In the genomic region with DNA sequence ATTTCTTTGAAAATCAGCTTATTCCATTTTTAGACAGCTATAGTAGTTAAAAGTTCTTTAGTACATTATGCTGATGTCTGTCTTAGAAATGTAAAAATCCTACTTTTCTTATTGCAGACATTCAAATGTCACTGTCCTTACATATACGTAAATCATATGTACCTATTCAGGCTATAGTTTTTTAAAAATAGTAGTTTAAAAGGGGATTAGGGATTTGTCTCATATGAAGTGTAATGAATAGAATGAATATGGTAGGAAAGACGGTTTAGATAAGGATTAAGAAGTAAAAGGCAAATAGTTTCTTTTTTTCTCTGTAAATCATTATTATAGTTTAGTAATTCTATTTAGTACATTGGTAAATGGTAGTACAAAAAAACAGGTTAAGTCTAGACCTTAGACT, we compare ENCODE assay signal across 1 cellular context.
TF ChIP-seq lines count a peak whose summit lies in the region.

No MANE protein-coding gene starts in this region.

TF ChIP-seq in GM23338, 12 proteins besides CTCF, POLR2A, EP300 and RAD21 (continued from another document):
- TF ChIP-seq, protein P1, sequence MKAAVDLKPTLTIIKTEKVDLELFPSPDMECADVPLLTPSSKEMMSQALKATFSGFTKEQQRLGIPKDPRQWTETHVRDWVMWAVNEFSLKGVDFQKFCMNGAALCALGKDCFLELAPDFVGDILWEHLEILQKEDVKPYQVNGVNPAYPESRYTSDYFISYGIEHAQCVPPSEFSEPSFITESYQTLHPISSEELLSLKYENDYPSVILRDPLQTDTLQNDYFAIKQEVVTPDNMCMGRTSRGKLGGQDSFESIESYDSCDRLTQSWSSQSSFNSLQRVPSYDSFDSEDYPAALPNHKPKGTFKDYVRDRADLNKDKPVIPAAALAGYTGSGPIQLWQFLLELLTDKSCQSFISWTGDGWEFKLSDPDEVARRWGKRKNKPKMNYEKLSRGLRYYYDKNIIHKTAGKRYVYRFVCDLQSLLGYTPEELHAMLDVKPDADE (IDR thresholded peaks at IDR 0.05): no peak
- TF ChIP-seq STAT1 (IDR thresholded peaks at IDR 0.05; ENCODE audit: unreplicated experiment) (no peak), ZNF114 (CRISPR knock-in tag; IDR thresholded peaks at IDR 0.05) (no peak), EZH2phosphoT487 (IDR thresholded peaks at IDR 0.05; ENCODE audit: unreplicated experiment) (no peak), NANOG (IDR thresholded peaks at IDR 0.05; ENCODE audit: borderline replicate concordance) (no peak), JUNB (IDR thresholded peaks at IDR 0.05; ENCODE audit: unreplicated experiment) (no peak)
- TF ChIP-seq, protein P2, sequence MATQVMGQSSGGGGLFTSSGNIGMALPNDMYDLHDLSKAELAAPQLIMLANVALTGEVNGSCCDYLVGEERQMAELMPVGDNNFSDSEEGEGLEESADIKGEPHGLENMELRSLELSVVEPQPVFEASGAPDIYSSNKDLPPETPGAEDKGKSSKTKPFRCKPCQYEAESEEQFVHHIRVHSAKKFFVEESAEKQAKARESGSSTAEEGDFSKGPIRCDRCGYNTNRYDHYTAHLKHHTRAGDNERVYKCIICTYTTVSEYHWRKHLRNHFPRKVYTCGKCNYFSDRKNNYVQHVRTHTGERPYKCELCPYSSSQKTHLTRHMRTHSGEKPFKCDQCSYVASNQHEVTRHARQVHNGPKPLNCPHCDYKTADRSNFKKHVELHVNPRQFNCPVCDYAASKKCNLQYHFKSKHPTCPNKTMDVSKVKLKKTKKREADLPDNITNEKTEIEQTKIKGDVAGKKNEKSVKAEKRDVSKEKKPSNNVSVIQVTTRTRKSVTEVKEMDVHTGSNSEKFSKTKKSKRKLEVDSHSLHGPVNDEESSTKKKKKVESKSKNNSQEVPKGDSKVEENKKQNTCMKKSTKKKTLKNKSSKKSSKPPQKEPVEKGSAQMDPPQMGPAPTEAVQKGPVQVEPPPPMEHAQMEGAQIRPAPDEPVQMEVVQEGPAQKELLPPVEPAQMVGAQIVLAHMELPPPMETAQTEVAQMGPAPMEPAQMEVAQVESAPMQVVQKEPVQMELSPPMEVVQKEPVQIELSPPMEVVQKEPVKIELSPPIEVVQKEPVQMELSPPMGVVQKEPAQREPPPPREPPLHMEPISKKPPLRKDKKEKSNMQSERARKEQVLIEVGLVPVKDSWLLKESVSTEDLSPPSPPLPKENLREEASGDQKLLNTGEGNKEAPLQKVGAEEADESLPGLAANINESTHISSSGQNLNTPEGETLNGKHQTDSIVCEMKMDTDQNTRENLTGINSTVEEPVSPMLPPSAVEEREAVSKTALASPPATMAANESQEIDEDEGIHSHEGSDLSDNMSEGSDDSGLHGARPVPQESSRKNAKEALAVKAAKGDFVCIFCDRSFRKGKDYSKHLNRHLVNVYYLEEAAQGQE (IDR thresholded peaks at IDR 0.05; ENCODE audit: unreplicated experiment): no peak
